11 cellular contexts compared by ENCODE assay signal in the genomic region with DNA sequence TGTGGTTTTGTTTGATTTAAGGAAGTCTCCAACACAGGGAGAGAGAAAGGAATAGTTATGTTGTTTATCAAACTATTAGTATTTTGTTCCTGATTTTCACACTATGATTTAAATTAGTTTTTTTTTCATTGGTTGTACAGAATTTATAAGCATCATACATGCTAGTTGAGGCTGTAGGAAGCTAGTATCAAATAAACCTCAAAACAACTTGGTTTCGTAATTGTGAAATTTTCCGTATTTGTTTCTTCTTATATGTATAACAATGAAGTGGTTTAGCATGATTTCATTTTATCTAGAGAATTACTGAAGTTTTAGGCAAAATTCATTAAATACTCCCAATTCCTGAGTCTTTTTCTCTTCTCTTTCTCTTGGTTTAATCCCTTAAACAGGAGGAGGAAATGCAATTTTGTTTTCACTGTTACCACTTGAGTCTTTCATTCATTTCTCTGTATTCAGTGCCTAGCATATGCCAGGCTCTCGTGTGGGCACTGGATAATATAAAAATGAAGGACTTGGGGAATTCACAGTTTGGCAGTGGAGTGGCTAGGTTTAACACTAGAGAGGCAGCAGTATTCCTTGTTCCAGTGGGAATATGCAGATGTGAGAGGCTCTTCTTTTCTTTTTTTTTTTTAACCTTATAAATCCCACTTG. TPM values are rescaled to one million over a fixed set of nuclear protein-coding genes. Genes with fewer than 3 reads are reported as not detected.
DNase-seq lines count a peak whose midpoint lies in the region; ATAC-seq and TF ChIP-seq lines count a peak whose summit lies in the region.
"Had no signal": no experiment of that assay in that cellular context is flagged by ENCODE, and none has a peak within 500 bp of the region (broad histone marks: within the 10 kb centered on the region; RNA-seq: fewer than 3 reads in every experiment).

No MANE protein-coding gene starts in this region.

- no peak for DNase-seq in GM23338 (ENCODE audit: low spot score)
- no peak for DNase-seq in activated B cell treated with CpG ODN at 0.5 μM for 24 hours
- DNase-seq in glutamatergic neuron: no peak
- no peak for DNase-seq in DMS 273 treated with DMSO at 0.1 percent for 48 hours (lab: John Stamatoyannopoulos, UW)
- DNase-seq in trophoblast cell: no peak
- DNase-seq in ureter (ENCODE audit: low spot score): no peak
- DNase-seq: stimulated activated CD4-positive, alpha-beta T cell treated with anti-CD3 and anti-CD28 coated beads, Interleukin-15, amount 100 ng/mL, for 24 hours had no signal

- H3K4me3 Mint-ChIP-seq in GM23338 (peak overlapping the region; percentile 83), activated B cell treated with CpG ODN at 0.5 μM for 24 hours (peak overlapping the region; percentile 91), glutamatergic neuron (ENCODE audit: unreplicated experiment) (peak overlapping the region; percentile 83)

- no peaks in the 10 kb centered on the region for H4K20me1 ChIP-seq in GM23338 (replicated peaks; ENCODE audit: insufficient read depth)

- H2AK5ac ChIP-seq in trophoblast cell (ENCODE audit: low read length): no peak overlapping the region

- no peaks in the 10 kb centered on the region; the same call in 2 of the 3 replicates for H3K9me3 Mint-ChIP-seq in GM23338
- no peaks in the 10 kb centered on the region for H3K9me3 Mint-ChIP-seq in activated B cell treated with CpG ODN at 0.5 μM for 24 hours
- H3K9me3 Mint-ChIP-seq in glutamatergic neuron (ENCODE audit: unreplicated experiment): peaks cover 7% of the 10 kb centered on the region

- H4K91ac ChIP-seq in trophoblast cell (ENCODE audit: low read depth, low read length): no peak overlapping the region

- no peak overlapping the region for H2BK120ac ChIP-seq in trophoblast cell (ENCODE audit: insufficient read depth, low read length, poor library complexity)

- no peak overlapping the region for H2BK12ac ChIP-seq in trophoblast cell (ENCODE audit: low read length)

- H4K12ac ChIP-seq in trophoblast cell (ENCODE audit: low read depth, low read length): no peak overlapping the region

- H3K36me3 Mint-ChIP-seq in GM23338 (ENCODE audit: low read depth): no peaks in the 10 kb centered on the region; the same call in 2 of the 3 replicates
- H3K36me3 Mint-ChIP-seq in activated B cell treated with CpG ODN at 0.5 μM for 24 hours (ENCODE audit: low read depth): peaks cover 55% of the 10 kb centered on the region
- H3K36me3 Mint-ChIP-seq in glutamatergic neuron (ENCODE audit: unreplicated experiment): no peaks in the 10 kb centered on the region

- H3K27ac ChIP-seq in GM23338 (ENCODE audit: low read depth): no peak overlapping the region
- H3K27ac ChIP-seq in skeletal muscle tissue (ENCODE audit: low read depth, low read length): no peak overlapping the region
- H3K27ac ChIP-seq in trophoblast cell (ENCODE audit: low read depth, low read length): no peak overlapping the region

- POLR2A ChIA-PET in activated B cell treated with CpG ODN at 0.5 μM for 24 hours (lab: Charles Lee): interaction anchor here (1.0 to 5.1 kb wide), 7 partner anchors 46 to 718 kb away, joined by 3 to 19 read pairs (median 6); a partner anchor contains a TSS

- no peak for TF ChIP-seq CTCF in GM23338 (conservative IDR thresholded peaks at IDR 0.05; ENCODE audit: low read depth in 2 of 2)
- no peak for TF ChIP-seq CTCF in activated B cell treated with CpG ODN at 0.5 μM for 24 hours (IDR thresholded peaks at IDR 0.05)
- TF ChIP-seq CTCF in glutamatergic neuron (IDR thresholded peaks at IDR 0.05; ENCODE audit: partially characterized antibody, unreplicated experiment): no peak

- H3K9ac ChIP-seq in skeletal muscle tissue (ENCODE audit: low read depth in 1 of 3, low read length in 3 of 3) (peak overlapping the region in 2 of 3 donors; percentile 42 to 47), trophoblast cell (ENCODE audit: low read length) (no peak overlapping the region)

- H3K4me1 ChIP-seq in GM23338 (ENCODE audit: insufficient read depth): peaks cover 30% of the 10 kb centered on the region
- peaks cover 10 to 27% (median 23%) of the 10 kb centered on the region in 3 donors for H3K4me1 ChIP-seq in skeletal muscle tissue (ENCODE audit: control insufficient read depth in 3 of 3, insufficient read depth in 3 of 3, low read length in 3 of 3)
- peaks cover 3 to 4% of the 10 kb centered on the region in 2 experiments for H3K4me1 ChIP-seq in trophoblast cell (ENCODE audit: control insufficient read depth in 1 of 2, insufficient read depth in 2 of 2, low read length in 2 of 2)

- no peak overlapping the region for H3K14ac ChIP-seq in trophoblast cell (ENCODE audit: low read length)

- H3K9me3 ChIP-seq in skeletal muscle tissue (ENCODE audit: control insufficient read depth in 3 of 3, low read length in 3 of 3): no peaks in the 10 kb centered on the region
- no peaks in the 10 kb centered on the region for H3K9me3 ChIP-seq in trophoblast cell (ENCODE audit: insufficient read depth, low read depth, low read length)
- H3K9me3 ChIP-seq: gastroesophageal sphincter had no signal

- H3K4me3 ChIP-seq in GM23338: peak overlapping the region; percentile 74; the same call in 1 of the 2 replicates
- H3K4me3 ChIP-seq in skeletal muscle tissue (ENCODE audit: low read length in 3 of 3): no peak overlapping the region
- H3K4me3 ChIP-seq in trophoblast cell (ENCODE audit: low read depth, low read length): no peak overlapping the region
- H3K4me3 ChIP-seq: K562 had no signal

- ATAC-seq in GM23338 (no peak), activated B cell treated with CpG ODN at 0.5 μM for 24 hours (ENCODE audit: low read depth) (no peak), HG02840 (IDR thresholded peaks at IDR 0.05; ENCODE audit: low FRiP score, unreplicated experiment) (no peak)
- ATAC-seq: gastroesophageal sphincter, K562 had no signal

- H3K27me3 Mint-ChIP-seq in GM23338 (ENCODE audit: insufficient read depth, low read depth, poor library complexity) (peaks cover 2% of the 10 kb centered on the region), activated B cell treated with CpG ODN at 0.5 μM for 24 hours (no peaks in the 10 kb centered on the region), glutamatergic neuron (ENCODE audit: unreplicated experiment) (peaks cover 1% of the 10 kb centered on the region)

- H3K79me2 ChIP-seq in GM23338 (replicated peaks; ENCODE audit: insufficient read depth) (no peaks in the 10 kb centered on the region), trophoblast cell (ENCODE audit: control insufficient read depth, insufficient read depth, low read length, poor library complexity) (peaks cover 3% of the 10 kb centered on the region)

- H3K4ac ChIP-seq in trophoblast cell (ENCODE audit: low read depth, low read length): no peak overlapping the region

- H3K27ac Mint-ChIP-seq in GM23338 (peak overlapping the region; percentile 82; the same call in 1 of the 2 replicates), activated B cell treated with CpG ODN at 0.5 μM for 24 hours (peak overlapping the region; percentile 94), glutamatergic neuron (ENCODE audit: unreplicated experiment) (no peak overlapping the region)

- intact Hi-C loops in activated B cell treated with CpG ODN at 0.5 μM for 24 hours (cut with micrococcal nuclease): loop anchor here (2.0 kb wide), 2 partner anchors 469 to 591 kb away; a partner anchor contains a TSS

- H3K4me1 Mint-ChIP-seq in GM23338 (peaks cover 37% of the 10 kb centered on the region), activated B cell treated with CpG ODN at 0.5 μM for 24 hours (peaks cover 63% of the 10 kb centered on the region), glutamatergic neuron (ENCODE audit: low read depth, unreplicated experiment) (peaks cover 2% of the 10 kb centered on the region)

- no peaks in the 10 kb centered on the region for H3K79me1 ChIP-seq in trophoblast cell (ENCODE audit: low read length)

- H2AFZ ChIP-seq in GM23338 (no peak overlapping the region), trophoblast cell (ENCODE audit: insufficient read depth, low read length, poor library complexity) (no peak overlapping the region)

- H2BK5ac ChIP-seq in trophoblast cell (ENCODE audit: low read depth, low read length, poor library complexity): no peak overlapping the region

- no peak overlapping the region for H4K8ac ChIP-seq in trophoblast cell (ENCODE audit: low read depth, low read length)

- no peaks in the 10 kb centered on the region for H3K27me3 ChIP-seq in GM23338 (ENCODE audit: insufficient read depth)
- no peaks in the 10 kb centered on the region for H3K27me3 ChIP-seq in skeletal muscle tissue (ENCODE audit: control insufficient read depth in 3 of 3, insufficient read depth in 3 of 3, low read length in 3 of 3)
- no peaks in the 10 kb centered on the region for H3K27me3 ChIP-seq in trophoblast cell (ENCODE audit: insufficient read depth, low read length)
- H3K27me3 ChIP-seq: gastroesophageal sphincter had no signal

- H3F3A ChIP-seq in GM23338 (replicated peaks; ENCODE audit: low read depth): no peaks in the 10 kb centered on the region

- no peaks in the 10 kb centered on the region for H3K36me3 ChIP-seq in GM23338 (ENCODE audit: insufficient read depth)
- peaks cover 0 to 8% (median 2%) of the 10 kb centered on the region in 3 donors for H3K36me3 ChIP-seq in skeletal muscle tissue (ENCODE audit: control insufficient read depth in 3 of 3, insufficient read depth in 3 of 3, low read length in 3 of 3)
- no peaks in the 10 kb centered on the region for H3K36me3 ChIP-seq in trophoblast cell (ENCODE audit: control insufficient read depth in 1 of 2, insufficient read depth in 2 of 2, low read length in 2 of 2)

- no peaks in the 10 kb centered on the region for H3K9me2 ChIP-seq in GM23338 (ENCODE audit: insufficient read depth)

- no CpG with 5 or more reads among the region's 3 CpGs for WGBS in trophoblast cell (ENCODE audit: extremely low coverage, insufficient coverage, insufficient read length)

- no peak overlapping the region for H3K18ac ChIP-seq in trophoblast cell (ENCODE audit: low read length)

- CTCF ChIA-PET in activated B cell treated with CpG ODN at 0.5 μM for 24 hours (lab: Charles Lee): interaction anchor here (0.7 to 7.4 kb wide), 6 partner anchors 63 to 389 kb away, joined by 3 to 169 read pairs (median 6); a partner anchor contains a TSS

- H3K4me2 ChIP-seq in GM23338 (peak overlapping the region; percentile 74), trophoblast cell (ENCODE audit: low read length) (no peak overlapping the region)

- no peak overlapping the region for H3K23ac ChIP-seq in trophoblast cell (ENCODE audit: low read length)

RNA-seq across cellular contexts. Expression of a gene that starts 1.8 kb away (rescaled TPM):
- total RNA-seq in GM23338 (2014; rRNA removed; shearing (Covaris generic)): 17.4 and 30.9 TPM in 2 replicates
- polyA plus RNA-seq in GM23338 (2016; fragmentation: Nextera tagmentation; extraction: Ambion mirVana): 5.7 and 6.9 TPM in 2 replicates
- 116 and 122 TPM in 2 replicates for total RNA-seq in activated B cell treated with CpG ODN at 0.5 μM for 24 hours
- 39.5 TPM for total RNA-seq in glutamatergic neuron (ENCODE audit: unreplicated experiment)
- 32.4 TPM for total RNA-seq in skeletal muscle tissue
- polyA plus RNA-seq in trophoblast cell (2013): 5.5 and 5.6 TPM in 2 replicates
- total RNA-seq in ureter: 45.7 TPM

RNA-seq across cellular contexts. Expression of a gene that starts 50.3 kb away (rescaled TPM):
- 0.66 and 3.3 TPM in 2 replicates for total RNA-seq in GM23338 (2014; rRNA removed; shearing (Covaris generic))
- 0.12 and 0.27 TPM in 2 replicates for polyA plus RNA-seq in GM23338 (2016; fragmentation: Nextera tagmentation; extraction: Ambion mirVana)
- total RNA-seq in activated B cell treated with CpG ODN at 0.5 μM for 24 hours (2.9 and 3.7 TPM in 2 replicates), glutamatergic neuron (ENCODE audit: unreplicated experiment) (0.34 TPM), skeletal muscle tissue (0.52 TPM), ureter (2.2 TPM)
- polyA plus RNA-seq in trophoblast cell (2013): 0.08 and 0.11 TPM in 2 replicates
- polyA plus RNA-seq: K562 had no signal
